In the genomic region with DNA sequence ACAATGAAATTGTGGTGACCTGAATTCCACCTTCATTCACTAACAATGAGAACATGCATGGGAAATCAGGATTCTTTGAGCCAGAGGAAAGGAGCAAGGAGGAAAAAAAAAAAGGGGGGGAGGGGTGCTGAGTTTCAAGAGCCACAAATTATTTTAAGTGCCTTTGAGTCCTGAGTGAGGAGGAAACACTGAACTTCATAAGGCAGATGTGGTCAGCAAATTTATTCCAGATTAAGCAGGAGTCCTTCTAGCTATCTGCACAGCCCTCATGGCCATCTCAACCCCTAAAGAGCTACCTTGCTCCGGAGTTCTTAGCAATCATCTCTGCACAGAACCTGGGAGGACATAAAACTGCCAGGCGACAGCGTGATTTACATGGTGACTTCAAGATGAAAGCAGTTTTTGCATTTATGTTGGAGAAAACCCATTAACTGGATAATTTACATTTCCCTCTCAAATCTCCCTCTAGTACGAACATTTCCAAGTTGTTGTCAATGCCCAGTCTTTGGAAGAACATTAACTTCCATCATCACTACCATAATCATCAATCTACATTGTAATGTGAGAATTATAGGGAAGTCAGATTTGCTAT, we compare ENCODE assay signal across 25 cellular contexts. TPM values are rescaled to one million over a fixed set of nuclear protein-coding genes. Genes with fewer than 3 reads are reported as not detected.
"Had no signal": no experiment of that assay in that cellular context is flagged by ENCODE, and none has a peak within 500 bp of the region (broad histone marks: within the 10 kb centered on the region; RNA-seq: fewer than 3 reads in every experiment).

No MANE protein-coding gene starts in this region.

- H3K4me1 Mint-ChIP-seq: endodermal cell, immature natural killer cell had no signal

- H3K36me3 Mint-ChIP-seq: immature natural killer cell had no signal

- DNase-seq: effector CD4-positive, alpha-beta T cell; endodermal cell; foreskin melanocyte; heart left ventricle; hippocampal formation; immature natural killer cell; left cardiac atrium; left ventricle myocardium superior; mesenchymal stem cell; midbrain; posterior cingulate gyrus; sigmoid colon; stimulated activated CD4-positive, alpha-beta T cell treated with anti-CD3 and anti-CD28 coated beads, Interleukin-12 subunit alpha, Interleukin-12 subunit beta, amount 100 ng/mL, for 4 hours; stimulated activated naive CD4-positive, alpha-beta T cell treated with Interleukin-2 at 50 U/mL for 16 hours; trophoblast cell had no signal

- H3K4me3 Mint-ChIP-seq: endodermal cell, immature natural killer cell, nephron had no signal

- H3K27me3 ChIP-seq: heart left ventricle, neutrophil, sigmoid colon had no signal

- H3K9me3 ChIP-seq: heart left ventricle, neutrophil, sigmoid colon had no signal

- H3K27ac Mint-ChIP-seq: endodermal cell, immature natural killer cell, nephron had no signal

- H3K9me3 Mint-ChIP-seq: endodermal cell, nephron had no signal

- H3K36me3 ChIP-seq: heart left ventricle, neutrophil, sigmoid colon had no signal

- H3K27ac ChIP-seq: coronary artery, heart left ventricle, neutrophil, sigmoid colon, skin epidermis had no signal

- H3K4me3 ChIP-seq: coronary artery, heart left ventricle, lung, sigmoid colon, skin epidermis had no signal

- ATAC-seq: heart left ventricle, left cardiac atrium, left ventricle myocardium superior had no signal

RNA-seq across cellular contexts. Expression of a gene that starts 21.6 kb away (rescaled TPM):
- total RNA-seq: chondrocyte, dermis microvascular lymphatic vessel endothelial cell, glomerular endothelial cell, osteoblast had no signal

RNA-seq across cellular contexts. Expression of a gene that starts 27.9 kb away (rescaled TPM):
- total RNA-seq: chondrocyte, dermis microvascular lymphatic vessel endothelial cell, endodermal cell, glomerular endothelial cell, osteoblast, pulmonary artery endothelial cell had no signal
